ENCODE assay signal across 12 cellular contexts in genomic region chr14:65243766-65244442, GRCh38.
DNase-seq lines count a peak whose midpoint lies in the region; ATAC-seq, FAIRE-seq and TF ChIP-seq lines count a peak whose summit lies in the region.
"Had no signal": no experiment of that assay in that cellular context is flagged by ENCODE, and none has a peak within 500 bp of the region (broad histone marks: within the 10 kb centered on the region; RNA-seq: fewer than 3 reads in every experiment).

No MANE protein-coding gene starts in this region.

- H3K9me1 ChIP-seq in endothelial cell of umbilical vein (replicated peaks; ENCODE audit: control insufficient read depth, extremely low read depth, insufficient read depth, low read length) = no peaks in the 10 kb centered on the region

- no peak overlapping the region for H3K4me3 Mint-ChIP-seq in activated naive CD4-positive, alpha-beta T cell treated with anti-CD3 and anti-CD28 coated beads for 36 hours
- no peak overlapping the region for H3K4me3 Mint-ChIP-seq in stimulated activated naive CD8-positive, alpha-beta T cell treated with anti-CD3 and anti-CD28 coated beads, Interleukin-15, amount 100 ng/mL, for 72 hours
- H3K4me3 Mint-ChIP-seq: CD4-positive, alpha-beta T cell; naive B cell had no signal

- H3K27me3 Mint-ChIP-seq in activated naive CD4-positive, alpha-beta T cell treated with anti-CD3 and anti-CD28 coated beads for 36 hours (ENCODE audit: low read depth) = no peaks in the 10 kb centered on the region
- no peaks in the 10 kb centered on the region for H3K27me3 Mint-ChIP-seq in stimulated activated naive CD8-positive, alpha-beta T cell treated with anti-CD3 and anti-CD28 coated beads, Interleukin-15, amount 100 ng/mL, for 72 hours
- H3K27me3 Mint-ChIP-seq: CD4-positive, alpha-beta T cell; naive B cell had no signal

- POLR2A ChIA-PET in endothelial cell of umbilical vein (lab: Charles Lee) = no interaction called here

- CTCF ChIA-PET in activated naive CD4-positive, alpha-beta T cell treated with anti-CD3 and anti-CD28 coated beads for 36 hours (lab: Charles Lee) = interaction anchor here (0.6 to 0.9 kb wide), 2 partner anchors 143 to 246 kb away, joined by 3 to 4 read pairs; no protein-coding TSS in a partner anchor
- CTCF ChIA-PET in endothelial cell of umbilical vein (lab: Charles Lee) = interaction anchor here (0.9 to 1.0 kb wide), 2 partner anchors 14 to 168 kb away, joined by 3 to 4 read pairs; no protein-coding TSS in a partner anchor

- intact Hi-C loops in activated naive CD4-positive, alpha-beta T cell treated with anti-CD3 and anti-CD28 coated beads for 36 hours (cut with micrococcal nuclease) = no loop called here
- intact Hi-C loops in endothelial cell of umbilical vein (cut with micrococcal nuclease) = loop anchor here (1.0 to 2.0 kb wide), 2 partner anchors 14 to 15 kb away; no protein-coding TSS in a partner anchor

- peaks cover 8% of the 10 kb centered on the region for H3K4me1 Mint-ChIP-seq in activated naive CD4-positive, alpha-beta T cell treated with anti-CD3 and anti-CD28 coated beads for 36 hours (ENCODE audit: low read depth)
- H3K4me1 Mint-ChIP-seq in stimulated activated naive CD8-positive, alpha-beta T cell treated with anti-CD3 and anti-CD28 coated beads, Interleukin-15, amount 100 ng/mL, for 72 hours = peaks cover 7% of the 10 kb centered on the region

- no TSS peak for BruUV-seq in endothelial cell of umbilical vein (replicated peaks; lab: Mats Ljungman, UMichigan)

- dilution Hi-C loops in endothelial cell of umbilical vein (cut with MboI; ENCODE audit: extremely low pct_ligation_motif_present, low sequenced_read_pairs) = no loop called here

- H3K4me1 ChIP-seq in endothelial cell of umbilical vein (ENCODE audit: control insufficient read depth, extremely low read depth, insufficient read depth, low read length) = peaks cover 47% of the 10 kb centered on the region

- no peaks in the 10 kb centered on the region for H3K36me3 ChIP-seq in endothelial cell of umbilical vein (ENCODE audit: control insufficient read depth in 2 of 2, extremely low read depth in 1 of 2, insufficient read depth in 2 of 2, low read length in 2 of 2)
- H3K36me3 ChIP-seq: heart right ventricle had no signal

- peak; percentile 75 for ATAC-seq in stimulated activated naive CD8-positive, alpha-beta T cell treated with anti-CD3 and anti-CD28 coated beads, Interleukin-15, amount 100 ng/mL, for 72 hours

- peak overlapping the region; percentile 85 for H3K27ac ChIP-seq in endothelial cell of umbilical vein (ENCODE audit: insufficient read depth, low read depth, low read length)

- H3K9me3 Mint-ChIP-seq in activated naive CD4-positive, alpha-beta T cell treated with anti-CD3 and anti-CD28 coated beads for 36 hours = no peaks in the 10 kb centered on the region
- no peaks in the 10 kb centered on the region for H3K9me3 Mint-ChIP-seq in stimulated activated naive CD8-positive, alpha-beta T cell treated with anti-CD3 and anti-CD28 coated beads, Interleukin-15, amount 100 ng/mL, for 72 hours
- H3K9me3 Mint-ChIP-seq: CD4-positive, alpha-beta T cell had no signal

- FAIRE-seq in endothelial cell of umbilical vein (lab: Jason Lieb, UNC) = peak; percentile 54

- H3K9ac ChIP-seq in endothelial cell of umbilical vein (replicated peaks; ENCODE audit: extremely low read depth, insufficient read depth, low read length) = peak overlapping the region; percentile 36

- peaks cover 8% of the 10 kb centered on the region for H3K79me2 ChIP-seq in endothelial cell of umbilical vein (ENCODE audit: control insufficient read depth, insufficient read depth, low read length)

- no peak for TF ChIP-seq CTCF in endothelial cell of umbilical vein (IDR thresholded peaks at IDR 0.05; ENCODE audit: extremely low read depth in 1 of 2, insufficient read depth in 1 of 2, low read depth in 1 of 2, low read length in 2 of 2)

- peak overlapping the region; percentile 41 for H3K4me2 ChIP-seq in endothelial cell of umbilical vein (ENCODE audit: insufficient read depth, low read length)

- no peaks in the 10 kb centered on the region for H3K27me3 ChIP-seq in endothelial cell of umbilical vein (ENCODE audit: control insufficient read depth in 2 of 2, insufficient read depth in 2 of 2, low read length in 2 of 2)
- H3K27me3 ChIP-seq: heart right ventricle had no signal

- no peaks in the 10 kb centered on the region for H4K20me1 ChIP-seq in endothelial cell of umbilical vein (replicated peaks; ENCODE audit: control insufficient read depth, extremely low read depth, insufficient read depth, low read length)

- no peaks in the 10 kb centered on the region for H3K36me3 Mint-ChIP-seq in activated naive CD4-positive, alpha-beta T cell treated with anti-CD3 and anti-CD28 coated beads for 36 hours (ENCODE audit: low read depth)

- peak; percentile 88 for TF ChIP-seq POLR2A in endothelial cell of umbilical vein (IDR thresholded peaks at IDR 0.05; ENCODE audit: low read depth, low read length)

- no peak overlapping the region for H3K27ac Mint-ChIP-seq in activated naive CD4-positive, alpha-beta T cell treated with anti-CD3 and anti-CD28 coated beads for 36 hours
- H3K27ac Mint-ChIP-seq in stimulated activated naive CD8-positive, alpha-beta T cell treated with anti-CD3 and anti-CD28 coated beads, Interleukin-15, amount 100 ng/mL, for 72 hours = no peak overlapping the region
- H3K27ac Mint-ChIP-seq: CD4-positive, alpha-beta T cell; naive B cell had no signal

- DNase-seq in activated naive CD4-positive, alpha-beta T cell treated with anti-CD3 and anti-CD28 coated beads for 36 hours = peak; percentile 52
- no peak for DNase-seq in activated naive CD4-positive, alpha-beta T cell treated with Interleukin-2 at 50 U/mL for 16 hours
- peak; percentile 35 for DNase-seq in OCI-M1 (lab: John Stamatoyannopoulos, UW)
- peak; percentile 93 for DNase-seq in endothelial cell of umbilical vein (ENCODE audit: low read depth, low spot score)
- DNase-seq in stimulated activated naive CD8-positive, alpha-beta T cell treated with anti-CD3 and anti-CD28 coated beads, Interleukin-15, amount 100 ng/mL, for 72 hours = peak in 1 of 2 donors; percentile 26
- no peak for DNase-seq in DMS79 (lab: John Stamatoyannopoulos, UW)
- no peak for DNase-seq in CD1c-positive myeloid dendritic cell (ENCODE audit: extremely low spot score)
- no peak for DNase-seq in cerebellum (ENCODE audit: low spot score)
- DNase-seq: heart right ventricle; naive B cell; NK-92 treated with Interleukin-12 subunit alpha and Interleukin-12 subunit beta, amount 100 ng/mL, for 24 hours had no signal

- H3K9me3 ChIP-seq in endothelial cell of umbilical vein (replicated peaks; ENCODE audit: control insufficient read depth, insufficient read depth, low read length) = no peaks in the 10 kb centered on the region

- peak overlapping the region; percentile 56 for H2AFZ ChIP-seq in endothelial cell of umbilical vein (ENCODE audit: low read depth, low read length)

- H3K4me3 ChIP-seq in endothelial cell of umbilical vein (replicated peaks in 1 of 3; ENCODE audit: insufficient read depth in 1 of 3, low read depth in 1 of 3, low read length in 3 of 3) = peak overlapping the region in 1 of 3 experiments; percentile 16
- H3K4me3 ChIP-seq: heart right ventricle had no signal

TF ChIP-seq in endothelial cell of umbilical vein, 7 proteins besides CTCF, POLR2A, EP300 and RAD21:
- peak; percentile 96 for TF ChIP-seq GATA2 (IDR thresholded peaks at IDR 0.05; ENCODE audit: insufficient read depth, insufficient read length, low read depth, low read length)
- TF ChIP-seq JUN (IDR thresholded peaks at IDR 0.05; ENCODE audit: borderline replicate concordance, insufficient read depth, insufficient read length, low read depth) = peak; percentile 28
- peak; percentile 93 for TF ChIP-seq POLR2AphosphoS5 (IDR thresholded peaks at IDR 0.05; ENCODE audit: insufficient read depth, low read depth, low read length)
- TF ChIP-seq MYC (IDR thresholded peaks at IDR 0.05; ENCODE audit: low read depth, low read length) = no peak
- TF ChIP-seq MAX (IDR thresholded peaks at IDR 0.05; ENCODE audit: insufficient read depth, insufficient read length) = no peak
- no peak for TF ChIP-seq EZH2 (IDR thresholded peaks at IDR 0.05; ENCODE audit: borderline replicate concordance, low read depth, low read length, severe bottlenecking)
- TF ChIP-seq FOS (IDR thresholded peaks at IDR 0.05; ENCODE audit: borderline replicate concordance, insufficient read depth, low read length) = peak; percentile 63

Comparison
In these comparisons a context has a peak if more than half of its experiments do, and no peak if none do; other contexts are left out.
1. DNase-seq: peak in activated naive CD4-positive, alpha-beta T cell treated with anti-CD3 and anti-CD28 coated beads for 36 hours (single experiment), OCI-M1 (single experiment) and endothelial cell of umbilical vein (single experiment); none in activated naive CD4-positive, alpha-beta T cell treated with Interleukin-2 at 50 U/mL for 16 hours (single experiment), DMS79 (single experiment), CD1c-positive myeloid dendritic cell (single experiment) and cerebellum (single experiment).